In genomic region chr17:78219396-78220150, GRCh38 we compare ENCODE assay signal across 20 cellular contexts. TPM values are rescaled to one million over a fixed set of nuclear protein-coding genes. Genes with fewer than 3 reads are reported as not detected.
A peak's percentile ranks its signal among the peaks of the same experiment; 100 is the strongest.
DNase-seq lines count a peak whose midpoint lies in the region; ATAC-seq and TF ChIP-seq lines count a peak whose summit lies in the region.
"Had no signal": no experiment of that assay in that cellular context is flagged by ENCODE, and none has a peak within 500 bp of the region (broad histone marks: within the 10 kb centered on the region; RNA-seq: fewer than 3 reads in every experiment).

No MANE protein-coding gene starts in this region.

- H3K79me2 ChIP-seq in GM23338 (replicated peaks; ENCODE audit: insufficient read depth) = peaks cover 44% of the 10 kb centered on the region

- no peaks in the 10 kb centered on the region for H3K9me3 ChIP-seq in upper lobe of right lung
- H3K9me3 ChIP-seq: SJCRH30, vagina had no signal

- H3K36me3 ChIP-seq in GM23338 (ENCODE audit: insufficient read depth) (peaks cover 52% of the 10 kb centered on the region), upper lobe of right lung (no peaks in the 10 kb centered on the region)
- H3K36me3 ChIP-seq: vagina had no signal

- H3K9me3 Mint-ChIP-seq in GM23338 = no peaks in the 10 kb centered on the region; the same call in 2 of the 3 replicates
- H3K9me3 Mint-ChIP-seq: activated naive CD8-positive, alpha-beta T cell treated with anti-CD3 and anti-CD28 coated beads for 36 hours; stimulated activated naive CD8-positive, alpha-beta T cell treated with anti-CD3 and anti-CD28 coated beads, Interleukin-15, Interleukin-2, amounts not matched to agents 100 ng/mL and 50 ng/mL, for 24 hours had no signal

- ATAC-seq in GM23338 (peak; percentile 97), upper lobe of right lung (no peak)
- ATAC-seq: left ventricle myocardium superior had no signal

- H3K27me3 Mint-ChIP-seq in GM23338 (ENCODE audit: insufficient read depth, low read depth, poor library complexity) = peaks cover 8% of the 10 kb centered on the region
- H3K27me3 Mint-ChIP-seq: activated naive CD8-positive, alpha-beta T cell treated with anti-CD3 and anti-CD28 coated beads for 36 hours; stimulated activated naive CD8-positive, alpha-beta T cell treated with anti-CD3 and anti-CD28 coated beads, Interleukin-15, Interleukin-2, amounts not matched to agents 100 ng/mL and 50 ng/mL, for 24 hours had no signal

- H3K27me3 ChIP-seq in GM23338 (ENCODE audit: insufficient read depth) (no peaks in the 10 kb centered on the region), upper lobe of right lung (no peaks in the 10 kb centered on the region)
- H3K27me3 ChIP-seq: hepatocyte, SJCRH30, vagina had no signal

- H3K4me1 Mint-ChIP-seq in GM23338 = peaks cover 18% of the 10 kb centered on the region

- intact Hi-C loops in upper lobe of right lung (cut with DNase I) = no loop called here

- 0 out of 2 replicates have a peak overlapping the region, but pooled peaks have one; percentile 31 for H3K4me2 ChIP-seq in GM23338
- H3K4me2 ChIP-seq: hepatocyte had no signal

- H3F3A ChIP-seq in GM23338 (replicated peaks; ENCODE audit: low read depth) = peaks cover 35% of the 10 kb centered on the region

- H3K4me1 ChIP-seq in GM23338 (ENCODE audit: insufficient read depth) = peaks cover 14% of the 10 kb centered on the region
- peaks cover under 1% of the 10 kb centered on the region for H3K4me1 ChIP-seq in upper lobe of right lung

- H3K27ac ChIP-seq in GM23338 (ENCODE audit: low read depth) (peak overlapping the region; percentile 47; the same call in 1 of the 2 replicates), upper lobe of right lung (no peak overlapping the region)
- H3K27ac ChIP-seq: hepatocyte, HL-60, SJCRH30, vagina had no signal

- no peaks in the 10 kb centered on the region for H3K9me2 ChIP-seq in GM23338 (ENCODE audit: insufficient read depth)

- TF ChIP-seq CTCF in GM23338 (conservative IDR thresholded peaks at IDR 0.05; ENCODE audit: low read depth in 2 of 2) (no peak), upper lobe of right lung (IDR thresholded peaks at IDR 0.05) (no peak)

- no peak overlapping the region; the same call in 2 of the 3 replicates for H3K4me3 Mint-ChIP-seq in GM23338
- H3K4me3 Mint-ChIP-seq: activated naive CD8-positive, alpha-beta T cell treated with anti-CD3 and anti-CD28 coated beads for 36 hours; stimulated activated naive CD8-positive, alpha-beta T cell treated with anti-CD3 and anti-CD28 coated beads, Interleukin-15, Interleukin-2, amounts not matched to agents 100 ng/mL and 50 ng/mL, for 24 hours had no signal

- no peak overlapping the region for H2AFZ ChIP-seq in GM23338
- H2AFZ ChIP-seq: hepatocyte had no signal

- DNase-seq in GM23338 (ENCODE audit: low spot score) (peak; percentile 70), NCI-H510A treated with DMSO at 0.1 percent for 48 hours (lab: John Stamatoyannopoulos, UW) (peak; percentile 90), iPS-NIHi11 (ENCODE audit: low spot score) (peak; percentile 74), hypothalamus (lab: John Stamatoyannopoulos, UW) (no peak), upper lobe of right lung (no peak)
- no peak for DNase-seq in activated CD4-positive, CD25-positive, alpha-beta regulatory T cell (lab: John Stamatoyannopoulos, UW)
- DNase-seq: activated CD4-positive, alpha-beta T cell treated with anti-CD3 and anti-CD28 coated beads for 1 hour; activated naive CD8-positive, alpha-beta T cell treated with anti-CD3 and anti-CD28 coated beads for 36 hours; effector CD4-positive, alpha-beta T cell; EL; left ventricle myocardium superior; NCI-H446; SJCRH30 had no signal

- H3K4me3 ChIP-seq in GM23338 = no peak overlapping the region
- H3K4me3 ChIP-seq in upper lobe of right lung = no peak overlapping the region
- H3K4me3 ChIP-seq: hepatocyte, SJCRH30, vagina had no signal

- H4K20me1 ChIP-seq in GM23338 (replicated peaks; ENCODE audit: insufficient read depth) = no peaks in the 10 kb centered on the region; the same call in none of the 2 replicates

- peaks cover 83% of the 10 kb centered on the region for H3K36me3 Mint-ChIP-seq in GM23338 (ENCODE audit: low read depth)

- peak overlapping the region; percentile 89 for H3K27ac Mint-ChIP-seq in GM23338
- H3K27ac Mint-ChIP-seq: activated naive CD8-positive, alpha-beta T cell treated with anti-CD3 and anti-CD28 coated beads for 36 hours; stimulated activated naive CD8-positive, alpha-beta T cell treated with anti-CD3 and anti-CD28 coated beads, Interleukin-15, Interleukin-2, amounts not matched to agents 100 ng/mL and 50 ng/mL, for 24 hours had no signal

TF ChIP-seq in GM23338, 12 proteins besides CTCF, POLR2A, EP300 and RAD21 (continues in another document):
- no peak for TF ChIP-seq EZH2 (IDR thresholded peaks at IDR 0.05; ENCODE audit: low read depth, unreplicated experiment)
- TF ChIP-seq EZH2phosphoT487 (IDR thresholded peaks at IDR 0.05; ENCODE audit: unreplicated experiment) = no peak
- no peak for TF ChIP-seq REST (IDR thresholded peaks at IDR 0.05; ENCODE audit: unreplicated experiment)
- TF ChIP-seq JUNB (IDR thresholded peaks at IDR 0.05; ENCODE audit: unreplicated experiment) = no peak
- TF ChIP-seq ZNF114 (CRISPR knock-in tag; IDR thresholded peaks at IDR 0.05) = no peak
- TF ChIP-seq POLR2AphosphoS5 (IDR thresholded peaks at IDR 0.05; ENCODE audit: low read depth) = no peak

RNA-seq across cellular contexts. Expression of gene BIRC5, which starts 5.5 kb away (rescaled TPM):
- total RNA-seq in GM23338 (2014; rRNA removed; shearing (Covaris generic)) = 89.7 and 114 TPM in 2 replicates
- polyA plus RNA-seq in GM23338 (2016; fragmentation: Nextera tagmentation; extraction: Ambion mirVana) = 111 and 132 TPM in 2 replicates
- 1.1 TPM for total RNA-seq in upper lobe of right lung

RNA-seq across cellular contexts. Expression of gene TMEM235, which starts 11.9 kb away (rescaled TPM):
- total RNA-seq in GM23338 (2014; rRNA removed; shearing (Covaris generic)) = not detected in 2 replicates
- not detected in 2 replicates for polyA plus RNA-seq in GM23338 (2016; fragmentation: Nextera tagmentation; extraction: Ambion mirVana)
- not detected for total RNA-seq in upper lobe of right lung
- total RNA-seq: activated naive CD8-positive, alpha-beta T cell treated with anti-CD3 and anti-CD28 coated beads for 36 hours; bronchial epithelial cell; left ventricle myocardium superior; T-helper 2 cell treated with Interferon-gamma antibody and Interleukin-4, amounts not matched to agents 100 ng/mL and 5 ng/mL, for 36 hours; vagina had no signal
- polyA plus RNA-seq: AG04450 had no signal

RNA-seq across cellular contexts. Expression of gene AFMID, which starts 32.4 kb away (rescaled TPM):
- total RNA-seq in GM23338 (2014; rRNA removed; shearing (Covaris generic)) = 43.0 and 47.5 TPM in 2 replicates
- polyA plus RNA-seq in GM23338 (2016; fragmentation: Nextera tagmentation; extraction: Ambion mirVana) = 36.8 and 38.0 TPM in 2 replicates
- 32.5 TPM for total RNA-seq in upper lobe of right lung

RNA-seq across cellular contexts. Expression of gene TK1, which starts 32.7 kb away (rescaled TPM):
- 83.7 and 84.4 TPM in 2 replicates for total RNA-seq in GM23338 (2014; rRNA removed; shearing (Covaris generic))
- polyA plus RNA-seq in GM23338 (2016; fragmentation: Nextera tagmentation; extraction: Ambion mirVana) = 74.5 and 74.6 TPM in 2 replicates
- total RNA-seq in upper lobe of right lung = 3.3 TPM

RNA-seq across cellular contexts. Expression of gene SYNGR2, which starts 51.2 kb away (rescaled TPM):
- total RNA-seq in GM23338 (2014; rRNA removed; shearing (Covaris generic)) = 33.0 and 61.6 TPM in 2 replicates
- polyA plus RNA-seq in GM23338 (2016; fragmentation: Nextera tagmentation; extraction: Ambion mirVana) = 43.1 and 46.9 TPM in 2 replicates
- total RNA-seq in upper lobe of right lung = 206 TPM

Comparison
In these comparisons a context has a peak if more than half of its experiments do, and no peak if none do; other contexts are left out.
1. DNase-seq: peak in GM23338 (single experiment), NCI-H510A treated with DMSO at 0.1 percent for 48 hours (single experiment) and iPS-NIHi11 (single experiment); none in hypothalamus (0 of 51), upper lobe of right lung (single experiment) and activated CD4-positive, CD25-positive, alpha-beta regulatory T cell (0 of 4).
2. RNA of gene BIRC5, which starts 5.5 kb away (total RNA-seq): 89.7 to 114 TPM in GM23338; 1.1 TPM in upper lobe of right lung (single experiment); every median in the first group is over 10 times any median in the second.